ENCODE assay signal across 10 cellular contexts in genomic region chr6:125750692-125751333, GRCh38. TPM values are rescaled to one million over a fixed set of nuclear protein-coding genes. Genes with fewer than 3 reads are reported as not detected.
DNase-seq lines count a peak whose midpoint lies in the region; ATAC-seq and TF ChIP-seq lines count a peak whose summit lies in the region.
"Had no signal": no experiment of that assay in that cellular context is flagged by ENCODE, and none has a peak within 500 bp of the region (broad histone marks: within the 10 kb centered on the region; RNA-seq: fewer than 3 reads in every experiment).

No MANE protein-coding gene starts in this region.

- H3F3A ChIP-seq in DOHH2 (ENCODE audit: control insufficient read depth, insufficient read depth) (peaks cover 15% of the 10 kb centered on the region), Loucy (ENCODE audit: low read depth) (no peaks in the 10 kb centered on the region)

- H3K27me3 ChIP-seq in DOHH2 (ENCODE audit: control insufficient read depth, low read length), result peaks cover 62% of the 10 kb centered on the region
- peaks cover 4% of the 10 kb centered on the region for H3K27me3 ChIP-seq in Loucy (ENCODE audit: insufficient read depth, low read length, poor library complexity, severe bottlenecking)

- no peaks in the 10 kb centered on the region for H3K9me2 ChIP-seq in DOHH2 (replicated peaks; ENCODE audit: control insufficient read depth, low read length)
- H3K9me2 ChIP-seq in Loucy (replicated peaks; ENCODE audit: low read depth, low read length), result no peaks in the 10 kb centered on the region

- H3K36me3 ChIP-seq in DOHH2 (ENCODE audit: control insufficient read depth, low read length) (no peaks in the 10 kb centered on the region; the same call in 1 of the 2 replicates), Loucy (ENCODE audit: insufficient read depth, low read length) (no peaks in the 10 kb centered on the region)

- no peak overlapping the region for H3K9ac ChIP-seq in Loucy (ENCODE audit: low read depth, low read length, poor library complexity, severe bottlenecking)

- H3K9me3 ChIP-seq in DOHH2 (ENCODE audit: control insufficient read depth, insufficient read depth, low read length) (no peaks in the 10 kb centered on the region), Loucy (ENCODE audit: insufficient read depth, low read depth, low read length) (no peaks in the 10 kb centered on the region)

- H3K27ac Mint-ChIP-seq in natural killer cell treated with Interleukin-12 subunit alpha and Interleukin-12 subunit beta and Interleukin-15 and Interleukin-18, amount 100 ng/mL, for 72 hours, result no peak overlapping the region

- H3K27me3 Mint-ChIP-seq in natural killer cell treated with Interleukin-12 subunit alpha and Interleukin-12 subunit beta and Interleukin-15 and Interleukin-18, amount 100 ng/mL, for 72 hours, result peaks cover 21 to 44% of the 10 kb centered on the region in 2 donors

- TF ChIP-seq CTCF in DOHH2 (IDR thresholded peaks at IDR 0.05; ENCODE audit: low read depth, low read length, poor library complexity, severe bottlenecking) (no peak), Loucy (conservative IDR thresholded peaks at IDR 0.05; ENCODE audit: low read length) (no peak), coronary artery (IDR thresholded peaks at IDR 0.05) (no peak)

- H3K36me3 Mint-ChIP-seq in natural killer cell treated with Interleukin-12 subunit alpha and Interleukin-12 subunit beta and Interleukin-15 and Interleukin-18, amount 100 ng/mL, for 72 hours, result no peaks in the 10 kb centered on the region

- peak overlapping the region; percentile 94 for H3K4me3 Mint-ChIP-seq in natural killer cell treated with Interleukin-12 subunit alpha and Interleukin-12 subunit beta and Interleukin-15 and Interleukin-18, amount 100 ng/mL, for 72 hours

- DNase-seq in coronary artery (ENCODE audit: low spot score) (no peak), NCI-H510A treated with DMSO at 0.1 percent for 48 hours (lab: John Stamatoyannopoulos, UW) (no peak), HUDEP-2 (lab: John Stamatoyannopoulos, UW; ENCODE audit: unreplicated experiment in 76 of 76) (no peak)
- no peak for DNase-seq in natural killer cell treated with Interleukin-12 subunit alpha and Interleukin-12 subunit beta and Interleukin-15 and Interleukin-18, amount 100 ng/mL, for 72 hours (ENCODE audit: low spot score)
- DNase-seq: activated effector memory CD4-positive, alpha-beta T cell treated with anti-CD3 and anti-CD28 coated beads, Interleukin-2, amount 50 U/mL, for 16 hours had no signal

- no peak overlapping the region for H2AFZ ChIP-seq in Loucy (ENCODE audit: low read length)

- H3K4me3 ChIP-seq in DOHH2 (ENCODE audit: low read length) (peak overlapping the region; percentile 88), Loucy (ENCODE audit: low read length, poor library complexity, severe bottlenecking) (no peak overlapping the region), coronary artery (peak overlapping the region; percentile 88)

- H3K4me2 ChIP-seq in DOHH2 (ENCODE audit: low read length) (peak overlapping the region; percentile 93), Loucy (ENCODE audit: low read depth, low read length, poor library complexity, severe bottlenecking) (peak overlapping the region; percentile 22)

- H3K27ac ChIP-seq in DOHH2 (ENCODE audit: low read depth, low read length), result no peak overlapping the region
- peak overlapping the region; percentile 98 for H3K27ac ChIP-seq in coronary artery

- H4K20me1 ChIP-seq in DOHH2 (ENCODE audit: control insufficient read depth, insufficient read depth, low read depth, low read length), result no peaks in the 10 kb centered on the region
- no peaks in the 10 kb centered on the region for H4K20me1 ChIP-seq in Loucy (ENCODE audit: insufficient read depth, low read length, poor library complexity, severe bottlenecking)

- no peaks in the 10 kb centered on the region for H3K9me3 Mint-ChIP-seq in natural killer cell treated with Interleukin-12 subunit alpha and Interleukin-12 subunit beta and Interleukin-15 and Interleukin-18, amount 100 ng/mL, for 72 hours

- H3K79me2 ChIP-seq in DOHH2 (ENCODE audit: control insufficient read depth, low read length) (peaks cover 3% of the 10 kb centered on the region; the same call in 1 of the 2 replicates), Loucy (ENCODE audit: insufficient read depth, low read length) (no peaks in the 10 kb centered on the region)

- H3K4me1 Mint-ChIP-seq in natural killer cell treated with Interleukin-12 subunit alpha and Interleukin-12 subunit beta and Interleukin-15 and Interleukin-18, amount 100 ng/mL, for 72 hours (ENCODE audit: low read depth in 2 of 2), result peaks cover 29 to 36% of the 10 kb centered on the region in 2 donors

- H3K4me1 ChIP-seq in DOHH2 (ENCODE audit: control insufficient read depth, low read length) (peaks cover 52% of the 10 kb centered on the region), Loucy (ENCODE audit: insufficient read depth, low read length, poor library complexity, severe bottlenecking) (no peaks in the 10 kb centered on the region)

- ATAC-seq in natural killer cell treated with Interleukin-12 subunit alpha and Interleukin-12 subunit beta and Interleukin-15 and Interleukin-18, amount 100 ng/mL, for 72 hours, result no peak
- no peak for ATAC-seq in GM19324 (IDR thresholded peaks at IDR 0.05; ENCODE audit: low FRiP score, unreplicated experiment)
- no peak for ATAC-seq in GM19467 (IDR thresholded peaks at IDR 0.05; ENCODE audit: unreplicated experiment)

RNA-seq across cellular contexts. Expression of gene HEY2, which starts 1.4 kb away (rescaled TPM):
- total RNA-seq in natural killer cell treated with Interleukin-12 subunit alpha and Interleukin-12 subunit beta and Interleukin-15 and Interleukin-18, amount 100 ng/mL, for 72 hours, result under 1 TPM in 1 of 2 donors, not detected in 1; 0.10 TPM
- total RNA-seq: M059J had no signal

RNA-seq across cellular contexts. Expression of gene NCOA7, which starts 39.9 kb away (rescaled TPM):
- total RNA-seq in natural killer cell treated with Interleukin-12 subunit alpha and Interleukin-12 subunit beta and Interleukin-15 and Interleukin-18, amount 100 ng/mL, for 72 hours, result 10 to 100 TPM; 41.4 to 63.9 TPM
